Comparison of ENCODE assay signal across 1 cellular context in genomic region chr19:10688545-10689280, GRCh38.
TF ChIP-seq lines count a peak whose summit lies in the region.

No MANE protein-coding gene starts in this region.

TF ChIP-seq in GM23338, 12 proteins besides CTCF, POLR2A, EP300 and RAD21 (continued from another document):
- TF ChIP-seq ZNF462 (CRISPR knock-in tag; IDR thresholded peaks at IDR 0.05) (no peak), EZH2 (IDR thresholded peaks at IDR 0.05; ENCODE audit: low read depth, unreplicated experiment) (no peak), JUNB (IDR thresholded peaks at IDR 0.05; ENCODE audit: unreplicated experiment) (no peak), CREB1 (CRISPR knock-in tag; IDR thresholded peaks at IDR 0.05; ENCODE audit: low read depth) (no peak), EZH2phosphoT487 (IDR thresholded peaks at IDR 0.05; ENCODE audit: unreplicated experiment) (no peak), STAT1 (IDR thresholded peaks at IDR 0.05; ENCODE audit: unreplicated experiment) (no peak), POLR2AphosphoS5 (IDR thresholded peaks at IDR 0.05; ENCODE audit: low read depth) (no peak), ZNF331 (CRISPR knock-in tag; IDR thresholded peaks at IDR 0.05; ENCODE audit: low read depth) (no peak)
